In the genomic region with DNA sequence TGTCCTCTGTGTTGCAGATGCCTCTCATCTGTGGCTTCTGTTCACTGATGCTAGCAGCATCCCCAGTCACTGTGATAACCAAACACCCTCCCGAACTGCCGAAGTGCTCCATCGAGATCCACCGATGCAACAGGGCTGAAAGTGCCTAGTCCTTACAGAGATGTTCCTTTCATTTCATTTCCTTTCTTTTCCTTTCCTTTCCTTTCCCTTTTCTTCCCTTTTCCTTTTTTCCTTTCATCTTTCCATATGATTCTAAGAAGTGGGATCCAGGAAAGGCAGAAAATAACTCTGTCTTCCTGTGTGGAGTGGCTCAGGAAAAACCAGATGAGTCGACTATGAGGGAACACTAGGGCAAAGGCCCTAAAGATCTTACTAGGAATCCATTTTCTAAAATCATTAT, we compare ENCODE assay signal across 32 cellular contexts. TPM values are rescaled to one million over a fixed set of nuclear protein-coding genes. Genes with fewer than 3 reads are reported as not detected.
"Had no signal": no experiment of that assay in that cellular context is flagged by ENCODE, and none has a peak within 500 bp of the region (broad histone marks: within the 10 kb centered on the region; RNA-seq: fewer than 3 reads in every experiment).

No MANE protein-coding gene starts in this region.

- DNase-seq: dorsolateral prefrontal cortex; effector CD4-positive, alpha-beta T cell; esophagus squamous epithelium; left ventricle myocardium superior; lower lobe of right lung; naive B cell; pancreas; right lobe of liver; stimulated activated CD4-positive, alpha-beta T cell treated with anti-CD3 and anti-CD28 coated beads, Interleukin-12 subunit alpha, Interleukin-12 subunit beta, amount 100 ng/mL, for 4 hours; stimulated activated CD4-positive, alpha-beta T cell treated with anti-CD3 and anti-CD28 coated beads, Interleukin-1b, Interleukin-23, amount 100 ng/mL, for 48 hours; stimulated activated CD4-positive, alpha-beta T cell treated with anti-CD3 and anti-CD28 coated beads, Interleukin-4, amount 100 ng/mL, for 1 hour; stimulated activated CD8-positive, alpha-beta memory T cell treated with anti-CD3 and anti-CD28 coated beads, Interleukin-4, amount 100 ng/mL, for 48 hours; stimulated activated naive CD4-positive, alpha-beta T cell treated with Interleukin-2 at 50 U/mL for 16 hours; stomach; substantia nigra; upper lobe of right lung had no signal

- H3K4me1 Mint-ChIP-seq: neural crest cell had no signal

- H3K27me3 ChIP-seq: pancreas, right lobe of liver, vagina had no signal

- H3K36me3 ChIP-seq: esophagus squamous epithelium, lower lobe of right lung, neutrophil, pancreas, right lobe of liver, stomach, thoracic aorta, tibial nerve, upper lobe of right lung, vagina had no signal

- H3K9me3 Mint-ChIP-seq: natural killer cell treated with Interleukin-12 subunit alpha and Interleukin-12 subunit beta and Interleukin-15 and Interleukin-18, amount 100 ng/mL, for 72 hours; neural crest cell had no signal

- H3K27ac Mint-ChIP-seq: naive B cell; natural killer cell treated with Interleukin-12 subunit alpha and Interleukin-12 subunit beta and Interleukin-15 and Interleukin-18, amount 100 ng/mL, for 72 hours had no signal

- H3K9me3 ChIP-seq: esophagus squamous epithelium, lower lobe of right lung, neutrophil, pancreas, right lobe of liver, stomach, thoracic aorta, tibial nerve, upper lobe of right lung, vagina had no signal

- H3K36me3 Mint-ChIP-seq: naive B cell; natural killer cell treated with Interleukin-12 subunit alpha and Interleukin-12 subunit beta and Interleukin-15 and Interleukin-18, amount 100 ng/mL, for 72 hours had no signal

- H3K4me3 ChIP-seq: dorsolateral prefrontal cortex, esophagus squamous epithelium, lower lobe of right lung, pancreas, right lobe of liver, smooth muscle cell, stomach, thoracic aorta, tibial nerve, upper lobe of right lung, vagina had no signal

- H3K4me1 ChIP-seq: esophagus squamous epithelium, lower lobe of right lung, pancreas, right lobe of liver, tibial nerve, upper lobe of right lung, vagina had no signal

- H3K27ac ChIP-seq: epithelial cell of prostate, lower lobe of right lung, neutrophil, pancreas, right lobe of liver, thoracic aorta, tibial nerve, upper lobe of right lung, vagina had no signal

- H3K4me3 Mint-ChIP-seq: naive B cell; natural killer cell treated with Interleukin-12 subunit alpha and Interleukin-12 subunit beta and Interleukin-15 and Interleukin-18, amount 100 ng/mL, for 72 hours; neural crest cell had no signal

RNA-seq across cellular contexts. Expression of gene FGF6, which starts 26.7 kb away (rescaled TPM):
- total RNA-seq: cerebellum; dorsolateral prefrontal cortex; esophagus squamous epithelium; frontal cortex; glomerular endothelial cell; left ventricle myocardium superior; lower lobe of right lung; mesenteric fat pad; natural killer cell treated with Interleukin-12 subunit alpha and Interleukin-12 subunit beta and Interleukin-15 and Interleukin-18, amount 100 ng/mL, for 72 hours; neural crest cell; omental fat pad; pancreas; posterior vena cava; pulmonary artery endothelial cell; right lobe of liver; smooth muscle cell; stomach; thoracic aorta; tibial nerve; upper lobe of right lung; vagina had no signal
- polyA plus RNA-seq: keratinocyte, pancreas, smooth muscle cell, stomach had no signal

RNA-seq across cellular contexts. Expression of gene FGF23, which starts 39.4 kb away (rescaled TPM):
- total RNA-seq: cerebellum; dorsolateral prefrontal cortex; esophagus squamous epithelium; frontal cortex; glomerular endothelial cell; left ventricle myocardium superior; lower lobe of right lung; mesenteric fat pad; natural killer cell treated with Interleukin-12 subunit alpha and Interleukin-12 subunit beta and Interleukin-15 and Interleukin-18, amount 100 ng/mL, for 72 hours; omental fat pad; pancreas; posterior vena cava; pulmonary artery endothelial cell; smooth muscle cell; stomach; thoracic aorta; tibial nerve; upper lobe of right lung; vagina had no signal
- polyA plus RNA-seq: keratinocyte, pancreas, smooth muscle cell, stomach had no signal
